ENCODE assay signal across 9 cellular contexts in genomic region chr11:111298466-111299110, GRCh38. TPM values are rescaled to one million over a fixed set of nuclear protein-coding genes. Genes with fewer than 3 reads are reported as not detected.
A peak's percentile ranks its signal among the peaks of the same experiment; 100 is the strongest.
DNase-seq lines count a peak whose midpoint lies in the region; ATAC-seq, FAIRE-seq and TF ChIP-seq lines count a peak whose summit lies in the region.
"Had no signal": no experiment of that assay in that cellular context is flagged by ENCODE, and none has a peak within 500 bp of the region (broad histone marks: within the 10 kb centered on the region; RNA-seq: fewer than 3 reads in every experiment).

Gene POU2AF3 (plus strand): TSS chr11:111298546. CDS start chr11:111298582, 36 bp downstream.

- H3K27ac Mint-ChIP-seq in endothelial cell (ENCODE audit: unreplicated experiment) (no peak within 1 kb of the TSS), neural crest cell (ENCODE audit: unreplicated experiment) (peak within 1 kb of the TSS; percentile 46), T-cell (no peak within 1 kb of the TSS)

- H3K9me3 Mint-ChIP-seq in endothelial cell (ENCODE audit: unreplicated experiment) = no peaks in the 10 kb centered on the region
- H3K9me3 Mint-ChIP-seq in neural crest cell = no peaks in the 10 kb centered on the region
- no peaks in the 10 kb centered on the region for H3K9me3 Mint-ChIP-seq in T-cell

- ATAC-seq in HG03442 (IDR thresholded peaks at IDR 0.05; ENCODE audit: unreplicated experiment) = peak; percentile 28
- ATAC-seq in T-cell (replicated peaks in 1 of 4) = no peak

- H3K36me3 Mint-ChIP-seq in endothelial cell (ENCODE audit: low read depth, unreplicated experiment) (no peaks in the 10 kb centered on the region), neural crest cell (ENCODE audit: low read depth) (no peaks in the 10 kb centered on the region), T-cell (no peaks in the 10 kb centered on the region)

- H3K27me3 Mint-ChIP-seq in endothelial cell (ENCODE audit: unreplicated experiment) = peaks cover 19% of the 10 kb centered on the region
- H3K27me3 Mint-ChIP-seq in neural crest cell (ENCODE audit: low read depth) = peaks cover 56% of the 10 kb centered on the region
- peaks cover 16 to 40% of the 10 kb centered on the region in 2 donors for H3K27me3 Mint-ChIP-seq in T-cell

- DNase-seq in GM12892 (ENCODE audit: insufficient read length) (peak; percentile 23), endothelial cell (ENCODE audit: low spot score) (no peak), neural crest cell (ENCODE audit: low read depth, low spot score) (no peak), RCC 7860 (ENCODE audit: low spot score) (no peak), HPDE6-E6E7 (ENCODE audit: extremely low spot score) (no peak), COLO829 (ENCODE audit: low spot score) (no peak), T-cell (no peak)

- peaks cover 3% of the 10 kb centered on the region for H3K4me1 Mint-ChIP-seq in endothelial cell (ENCODE audit: unreplicated experiment)
- H3K4me1 Mint-ChIP-seq in neural crest cell = no peaks in the 10 kb centered on the region
- peaks cover 0 to 6% (median 4%) of the 10 kb centered on the region in 3 donors for H3K4me1 Mint-ChIP-seq in T-cell

- CTCF ChIA-PET in T-cell (lab: Charles Lee) = no interaction called here

- H3K4me3 Mint-ChIP-seq in endothelial cell (ENCODE audit: unreplicated experiment) (peak within 1 kb of the TSS; percentile 82), neural crest cell (peak within 1 kb of the TSS; percentile 85), T-cell (peak within 1 kb of the TSS in 1 of 3 donors; percentile 47)

- POLR2A ChIA-PET in T-cell (lab: Charles Lee) = no interaction called here

- FAIRE-seq in GM12892 (lab: Jason Lieb, UNC) (no peak), RCC 7860 (lab: Jason Lieb, UNC) (no peak)
- FAIRE-seq: frontal cortex had no signal

- TF ChIP-seq CTCF in endothelial cell (IDR thresholded peaks at IDR 0.05; ENCODE audit: unreplicated experiment) (no peak), neural crest cell (conservative IDR thresholded peaks at IDR 0.05) (no peak)

- no peak for TF ChIP-seq POLR2A in GM12892 (IDR thresholded peaks at IDR 0.05; ENCODE audit: low read depth, low read length)

RNA-seq across cellular contexts. Expression of gene POU2AF3, which starts in this region (rescaled TPM):
- 0.93 TPM for polyA plus RNA-seq in GM12892 (2012; ENCODE audit: missing spikeins)
- total RNA-seq in endothelial cell (ENCODE audit: unreplicated experiment) = 0.28 TPM
- total RNA-seq in neural crest cell = 0.32 and 0.61 TPM in 2 replicates
- not detected for total RNA-seq in T-cell
